20 cellular contexts compared by ENCODE assay signal in genomic region chr7:80795174-80795573, GRCh38.
A peak's percentile ranks its signal among the peaks of the same experiment; 100 is the strongest.
DNase-seq lines count a peak whose midpoint lies in the region; ATAC-seq and TF ChIP-seq lines count a peak whose summit lies in the region.
"Had no signal": no experiment of that assay in that cellular context is flagged by ENCODE, and none has a peak within 500 bp of the region (broad histone marks: within the 10 kb centered on the region; RNA-seq: fewer than 3 reads in every experiment).

No MANE protein-coding gene starts in this region.

- H3K9me3 Mint-ChIP-seq in nephron = no peaks in the 10 kb centered on the region
- H3K9me3 Mint-ChIP-seq: activated CD4-positive, alpha-beta T cell treated with anti-CD3 and anti-CD28 coated beads, Interleukin-2, amount 10 ng/mL, durations not matched to agents 7 days and 5 days; nephron progenitor cell had no signal

- no peak for TF ChIP-seq CTCF in nephron (IDR thresholded peaks at IDR 0.05; ENCODE audit: unreplicated experiment in 3 of 3)

- ATAC-seq in Right ventricle myocardium superior (ENCODE audit: poor library complexity) = peak; percentile 10

- H3K27me3 Mint-ChIP-seq in nephron (ENCODE audit: low read depth) = no peaks in the 10 kb centered on the region
- H3K27me3 Mint-ChIP-seq: activated CD4-positive, alpha-beta T cell treated with anti-CD3 and anti-CD28 coated beads, Interleukin-2, amount 10 ng/mL, durations not matched to agents 7 days and 5 days; B cell had no signal

- H3K4me1 Mint-ChIP-seq in nephron = peaks cover 47% of the 10 kb centered on the region
- H3K4me1 Mint-ChIP-seq: activated CD4-positive, alpha-beta T cell treated with anti-CD3 and anti-CD28 coated beads, Interleukin-2, amount 10 ng/mL, durations not matched to agents 7 days and 5 days; B cell; nephron progenitor cell had no signal

- DNase-seq in amniotic epithelial cell (ENCODE audit: low read depth) = peak; percentile 76
- no peak for DNase-seq in Right ventricle myocardium superior
- DNase-seq in islet precursor cell = no peak
- no peak for DNase-seq in SW480 (ENCODE audit: low spot score)
- DNase-seq in GDM1 (lab: John Stamatoyannopoulos, UW) = no peak
- no peak for DNase-seq in COLO829 (ENCODE audit: low spot score)
- DNase-seq: activated CD4-positive, alpha-beta T cell treated with anti-CD3 and anti-CD28 coated beads, Interleukin-2, amount 10 ng/mL, durations not matched to agents 7 days and 5 days; activated CD8-positive, alpha-beta memory T cell treated with anti-CD3 and anti-CD28 coated beads, Interleukin-2, amount 50 U/mL, for 4 hours; activated effector memory CD4-positive, alpha-beta T cell treated with Interleukin-2 at 50 U/mL for 16 hours; Calu3; erythroblast; IMR-90; mammary epithelial cell; NCI-H1417; NCI-H510A treated with DMSO at 0.1 percent for 48 hours; nephron progenitor cell; stimulated activated CD8-positive, alpha-beta memory T cell treated with anti-CD3 and anti-CD28 coated beads, Interleukin-4, amount 100 ng/mL, for 48 hours; SW 1271 had no signal

- H3K36me3 Mint-ChIP-seq in nephron (ENCODE audit: low read depth) = peaks cover 6% of the 10 kb centered on the region

- intact Hi-C loops in Right ventricle myocardium superior (cut with DNase I) = no loop called here

- H3K27ac Mint-ChIP-seq in nephron = peak overlapping the region; percentile 64 to 88 (median 80)
- H3K27ac Mint-ChIP-seq: activated CD4-positive, alpha-beta T cell treated with anti-CD3 and anti-CD28 coated beads, Interleukin-2, amount 10 ng/mL, durations not matched to agents 7 days and 5 days; B cell had no signal

- no peak overlapping the region for H3K4me3 Mint-ChIP-seq in nephron
- H3K4me3 Mint-ChIP-seq: activated CD4-positive, alpha-beta T cell treated with anti-CD3 and anti-CD28 coated beads, Interleukin-2, amount 10 ng/mL, durations not matched to agents 7 days and 5 days; B cell; nephron progenitor cell had no signal
